ENCODE assay signal across 1 cellular context in the genomic region with DNA sequence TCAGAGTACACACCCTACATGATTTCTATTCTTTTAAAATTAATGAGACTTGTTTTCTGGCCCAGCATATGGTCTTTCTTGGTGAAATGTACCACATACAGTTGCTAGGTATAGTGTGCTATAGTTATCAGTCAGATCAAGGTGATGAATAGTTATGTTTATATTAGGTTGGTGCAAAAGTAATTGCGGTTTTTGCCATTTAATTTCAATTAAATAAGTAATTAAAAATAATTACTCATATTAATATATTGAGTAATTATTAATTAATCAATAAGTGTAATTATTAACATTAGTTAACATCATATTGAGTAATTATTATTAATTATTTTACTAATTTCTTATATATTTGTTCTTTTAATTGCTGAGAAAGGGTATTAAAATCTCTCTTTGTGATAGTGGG.
TF ChIP-seq lines count a peak whose summit lies in the region.

No MANE protein-coding gene starts in this region.

TF ChIP-seq in A549, 52 proteins besides CTCF, POLR2A, EP300 and RAD21 (continued from another document):
- TF ChIP-seq, protein P1, sequence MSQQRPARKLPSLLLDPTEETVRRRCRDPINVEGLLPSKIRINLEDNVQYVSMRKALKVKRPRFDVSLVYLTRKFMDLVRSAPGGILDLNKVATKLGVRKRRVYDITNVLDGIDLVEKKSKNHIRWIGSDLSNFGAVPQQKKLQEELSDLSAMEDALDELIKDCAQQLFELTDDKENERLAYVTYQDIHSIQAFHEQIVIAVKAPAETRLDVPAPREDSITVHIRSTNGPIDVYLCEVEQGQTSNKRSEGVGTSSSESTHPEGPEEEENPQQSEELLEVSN (IDR thresholded peaks at IDR 0.05; ENCODE audit: borderline replicate concordance, low read depth) = no peak
- no peak for TF ChIP-seq ESRRA (IDR thresholded peaks at IDR 0.05; ENCODE audit: borderline replicate concordance, low read length)
- no peak for TF ChIP-seq NR3C1 (IDR thresholded peaks at IDR 0.05)
- no peak for TF ChIP-seq KDM1A (IDR thresholded peaks at IDR 0.05; ENCODE audit: low read depth)
- TF ChIP-seq, protein P2, sequence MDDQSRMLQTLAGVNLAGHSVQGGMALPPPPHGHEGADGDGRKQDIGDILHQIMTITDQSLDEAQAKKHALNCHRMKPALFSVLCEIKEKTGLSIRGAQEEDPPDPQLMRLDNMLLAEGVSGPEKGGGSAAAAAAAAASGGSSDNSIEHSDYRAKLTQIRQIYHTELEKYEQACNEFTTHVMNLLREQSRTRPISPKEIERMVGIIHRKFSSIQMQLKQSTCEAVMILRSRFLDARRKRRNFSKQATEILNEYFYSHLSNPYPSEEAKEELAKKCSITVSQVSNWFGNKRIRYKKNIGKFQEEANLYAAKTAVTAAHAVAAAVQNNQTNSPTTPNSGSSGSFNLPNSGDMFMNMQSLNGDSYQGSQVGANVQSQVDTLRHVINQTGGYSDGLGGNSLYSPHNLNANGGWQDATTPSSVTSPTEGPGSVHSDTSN (IDR thresholded peaks at IDR 0.05) = no peak
- TF ChIP-seq CEBPB (IDR thresholded peaks at IDR 0.05) = no peak
TF ChIP-seq in A549: peak in this region for 0.
